ENCODE assay signal across 1 cellular context in the genomic region with DNA sequence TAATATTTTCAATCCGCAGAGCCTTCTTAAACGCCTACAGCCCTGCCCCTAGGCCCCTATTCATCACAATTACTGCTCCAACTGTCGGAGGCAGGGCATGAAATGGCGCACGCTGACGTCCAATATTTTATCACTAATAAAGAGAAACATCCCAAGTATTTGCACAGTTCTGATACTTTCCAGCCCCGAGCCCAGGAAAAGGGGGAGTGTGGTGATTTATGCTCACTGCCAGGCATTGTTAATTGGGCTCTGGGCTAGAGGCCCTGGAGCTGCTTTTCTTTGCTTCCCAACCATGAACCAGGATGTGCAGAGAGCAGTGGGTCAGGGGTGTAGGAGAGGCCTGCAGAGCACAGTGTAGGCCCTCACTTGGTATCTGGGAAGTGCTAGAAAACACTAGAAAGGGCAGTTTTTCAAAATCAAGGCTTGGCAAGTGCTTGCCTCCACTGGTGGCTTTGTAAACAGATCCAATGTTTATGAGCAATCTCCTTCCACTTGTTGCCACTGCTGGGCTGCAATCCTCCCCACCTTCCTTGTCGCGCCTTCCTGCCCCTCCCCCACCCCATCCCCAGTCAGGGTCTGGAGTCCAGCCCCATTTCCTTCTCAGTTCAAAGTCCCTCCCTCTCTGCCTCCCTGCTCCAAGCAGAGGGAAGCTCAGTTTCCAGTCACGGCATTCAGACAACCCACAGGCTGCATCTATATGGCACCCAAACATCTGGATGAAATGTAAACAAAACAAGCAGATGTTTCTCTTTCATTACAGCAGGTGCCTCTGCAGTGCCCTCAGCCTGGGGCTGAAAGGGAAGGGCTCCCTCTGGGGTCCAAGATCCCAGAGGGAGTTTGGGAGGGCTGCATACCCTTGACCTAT.
TF ChIP-seq lines count a peak whose summit lies in the region.

No MANE protein-coding gene starts in this region.

TF ChIP-seq in HepG2, 621 proteins besides CTCF, POLR2A, EP300 and RAD21 (continued from another document):
- TF ChIP-seq, protein P1, sequence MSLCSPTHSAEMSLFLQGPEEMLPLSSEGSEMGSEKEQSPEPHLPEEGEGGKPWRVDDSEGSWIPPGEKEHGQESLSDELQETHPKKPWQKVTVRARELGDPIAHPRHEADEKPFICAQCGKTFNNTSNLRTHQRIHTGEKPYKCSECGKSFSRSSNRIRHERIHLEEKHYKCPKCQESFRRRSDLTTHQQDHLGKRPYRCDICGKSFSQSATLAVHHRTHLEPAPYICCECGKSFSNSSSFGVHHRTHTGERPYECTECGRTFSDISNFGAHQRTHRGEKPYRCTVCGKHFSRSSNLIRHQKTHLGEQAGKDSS (CRISPR knock-in tag; IDR thresholded peaks at IDR 0.05; ENCODE audit: borderline replicate concordance, low read depth): peak; percentile 48; the same call in 1 of the 2 replicates
- TF ChIP-seq RXRB (CRISPR knock-in tag; IDR thresholded peaks at IDR 0.05; ENCODE audit: borderline replicate concordance) (peak; percentile 42; the same call in 1 of the 2 replicates), CENPT (CRISPR knock-in tag; IDR thresholded peaks at IDR 0.05; ENCODE audit: low read depth) (no peak), EHMT2 (IDR thresholded peaks at IDR 0.05; ENCODE audit: borderline replicate concordance, low read depth, low read length) (peak; percentile 33; the same call in 1 of the 2 replicates), LCORL (IDR thresholded peaks at IDR 0.05) (no peak), LCORL (CRISPR knock-in tag; IDR thresholded peaks at IDR 0.05) (peak; percentile 32; the same call in 1 of the 2 replicates), ETV5 (CRISPR knock-in tag; IDR thresholded peaks at IDR 0.05; ENCODE audit: borderline replicate concordance) (peak; percentile 22; the same call in 1 of the 2 replicates), CBX2 (IDR thresholded peaks at IDR 0.05; ENCODE audit: low read depth, low read length) (no peak), CBX2 (CRISPR knock-in tag; IDR thresholded peaks at IDR 0.05; ENCODE audit: low read depth) (no peak)
- TF ChIP-seq, protein P2, sequence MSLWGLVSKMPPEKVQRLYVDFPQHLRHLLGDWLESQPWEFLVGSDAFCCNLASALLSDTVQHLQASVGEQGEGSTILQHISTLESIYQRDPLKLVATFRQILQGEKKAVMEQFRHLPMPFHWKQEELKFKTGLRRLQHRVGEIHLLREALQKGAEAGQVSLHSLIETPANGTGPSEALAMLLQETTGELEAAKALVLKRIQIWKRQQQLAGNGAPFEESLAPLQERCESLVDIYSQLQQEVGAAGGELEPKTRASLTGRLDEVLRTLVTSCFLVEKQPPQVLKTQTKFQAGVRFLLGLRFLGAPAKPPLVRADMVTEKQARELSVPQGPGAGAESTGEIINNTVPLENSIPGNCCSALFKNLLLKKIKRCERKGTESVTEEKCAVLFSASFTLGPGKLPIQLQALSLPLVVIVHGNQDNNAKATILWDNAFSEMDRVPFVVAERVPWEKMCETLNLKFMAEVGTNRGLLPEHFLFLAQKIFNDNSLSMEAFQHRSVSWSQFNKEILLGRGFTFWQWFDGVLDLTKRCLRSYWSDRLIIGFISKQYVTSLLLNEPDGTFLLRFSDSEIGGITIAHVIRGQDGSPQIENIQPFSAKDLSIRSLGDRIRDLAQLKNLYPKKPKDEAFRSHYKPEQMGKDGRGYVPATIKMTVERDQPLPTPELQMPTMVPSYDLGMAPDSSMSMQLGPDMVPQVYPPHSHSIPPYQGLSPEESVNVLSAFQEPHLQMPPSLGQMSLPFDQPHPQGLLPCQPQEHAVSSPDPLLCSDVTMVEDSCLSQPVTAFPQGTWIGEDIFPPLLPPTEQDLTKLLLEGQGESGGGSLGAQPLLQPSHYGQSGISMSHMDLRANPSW (CRISPR knock-in tag; IDR thresholded peaks at IDR 0.05; ENCODE audit: borderline replicate concordance): no peak
